ENCODE assay signal across 1 cellular context in the genomic region with DNA sequence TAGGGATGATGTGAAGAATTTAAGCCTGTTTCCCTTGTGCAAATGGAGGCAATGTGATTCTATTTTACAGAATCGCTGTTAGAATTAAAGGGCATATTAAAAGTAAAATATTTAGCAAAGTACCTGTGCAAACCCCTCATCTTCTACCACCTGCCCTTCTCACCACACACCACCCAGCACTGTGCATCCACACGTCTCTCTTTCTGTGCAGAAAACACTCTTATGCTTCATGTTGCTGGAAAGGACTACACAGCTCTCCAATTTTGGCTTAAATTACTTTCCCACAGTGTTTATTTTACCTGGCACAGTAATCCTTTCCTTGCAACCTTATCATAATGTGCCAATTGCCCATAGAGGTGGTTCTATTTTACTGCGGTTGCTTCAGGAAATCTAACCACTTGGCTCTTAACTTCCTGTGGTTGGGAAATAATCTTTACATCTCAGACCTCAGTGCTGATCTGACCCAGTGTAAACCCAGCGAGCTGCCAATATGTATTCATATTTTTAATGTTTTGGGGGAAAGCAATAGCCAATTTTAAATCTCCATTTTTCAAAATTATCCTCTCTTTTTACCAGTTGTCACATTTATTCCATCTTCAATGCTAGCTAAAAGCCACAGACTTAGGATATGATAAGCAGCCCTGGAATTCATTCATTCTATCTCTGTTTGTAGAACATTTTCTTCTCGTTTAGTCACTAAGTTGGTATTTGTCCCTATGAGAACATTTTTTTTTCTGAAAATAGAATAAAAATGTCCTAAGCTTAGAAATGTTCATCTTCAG.
A peak's percentile ranks its signal among the peaks of the same experiment; 100 is the strongest.
TF ChIP-seq lines count a peak whose summit lies in the region.

No MANE protein-coding gene starts in this region.

TF ChIP-seq in SK-N-SH, 30 proteins besides CTCF, POLR2A, EP300 and RAD21 (continued from another document):
- TF ChIP-seq, protein P1, sequence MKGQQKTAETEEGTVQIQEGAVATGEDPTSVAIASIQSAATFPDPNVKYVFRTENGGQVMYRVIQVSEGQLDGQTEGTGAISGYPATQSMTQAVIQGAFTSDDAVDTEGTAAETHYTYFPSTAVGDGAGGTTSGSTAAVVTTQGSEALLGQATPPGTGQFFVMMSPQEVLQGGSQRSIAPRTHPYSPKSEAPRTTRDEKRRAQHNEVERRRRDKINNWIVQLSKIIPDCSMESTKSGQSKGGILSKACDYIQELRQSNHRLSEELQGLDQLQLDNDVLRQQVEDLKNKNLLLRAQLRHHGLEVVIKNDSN (IDR thresholded peaks at IDR 0.05; ENCODE audit: borderline replicate concordance, low read depth) = no peak
- TF ChIP-seq, protein P2, sequence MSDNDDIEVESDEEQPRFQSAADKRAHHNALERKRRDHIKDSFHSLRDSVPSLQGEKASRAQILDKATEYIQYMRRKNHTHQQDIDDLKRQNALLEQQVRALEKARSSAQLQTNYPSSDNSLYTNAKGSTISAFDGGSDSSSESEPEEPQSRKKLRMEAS (IDR thresholded peaks at IDR 0.05; ENCODE audit: low read depth) = no peak
- TF ChIP-seq MXI1 (IDR thresholded peaks at IDR 0.05; ENCODE audit: low read depth, low read length) (no peak), MEF2A (IDR thresholded peaks at IDR 0.05; ENCODE audit: borderline replicate concordance, low read depth) (peak; percentile 68), CHD2 (IDR thresholded peaks at IDR 0.05; ENCODE audit: low read length, partially characterized antibody) (no peak), NFIC (IDR thresholded peaks at IDR 0.05; ENCODE audit: borderline replicate concordance) (peak; percentile 80), IRF3 (IDR thresholded peaks at IDR 0.05; ENCODE audit: low read depth, low read length) (no peak), JUND (IDR thresholded peaks at IDR 0.05) (peak; percentile 83), RXRA (IDR thresholded peaks at IDR 0.05; ENCODE audit: borderline replicate concordance, low read depth) (peak; percentile 92), FOXM1 (IDR thresholded peaks at IDR 0.05; ENCODE audit: low read depth) (0 out of 2 replicates have a peak, but pooled peaks have one; percentile 66), USF2 (IDR thresholded peaks at IDR 0.05; ENCODE audit: borderline replicate concordance, low read depth, low read length) (no peak)
- TF ChIP-seq, protein P3, sequence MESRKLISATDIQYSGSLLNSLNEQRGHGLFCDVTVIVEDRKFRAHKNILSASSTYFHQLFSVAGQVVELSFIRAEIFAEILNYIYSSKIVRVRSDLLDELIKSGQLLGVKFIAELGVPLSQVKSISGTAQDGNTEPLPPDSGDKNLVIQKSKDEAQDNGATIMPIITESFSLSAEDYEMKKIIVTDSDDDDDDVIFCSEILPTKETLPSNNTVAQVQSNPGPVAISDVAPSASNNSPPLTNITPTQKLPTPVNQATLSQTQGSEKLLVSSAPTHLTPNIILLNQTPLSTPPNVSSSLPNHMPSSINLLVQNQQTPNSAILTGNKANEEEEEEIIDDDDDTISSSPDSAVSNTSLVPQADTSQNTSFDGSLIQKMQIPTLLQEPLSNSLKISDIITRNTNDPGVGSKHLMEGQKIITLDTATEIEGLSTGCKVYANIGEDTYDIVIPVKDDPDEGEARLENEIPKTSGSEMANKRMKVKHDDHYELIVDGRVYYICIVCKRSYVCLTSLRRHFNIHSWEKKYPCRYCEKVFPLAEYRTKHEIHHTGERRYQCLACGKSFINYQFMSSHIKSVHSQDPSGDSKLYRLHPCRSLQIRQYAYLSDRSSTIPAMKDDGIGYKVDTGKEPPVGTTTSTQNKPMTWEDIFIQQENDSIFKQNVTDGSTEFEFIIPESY (IDR thresholded peaks at IDR 0.05; ENCODE audit: borderline replicate concordance, low read depth) = peak; percentile 33; the same call in 1 of the 2 replicates
